In genomic region chr7:2403014-2403717, GRCh38 we compare ENCODE assay signal across 8 cellular contexts. TPM values are rescaled to one million over a fixed set of nuclear protein-coding genes. Genes with fewer than 3 reads are reported as not detected.
A peak's percentile ranks its signal among the peaks of the same experiment; 100 is the strongest.
DNase-seq lines count a peak whose midpoint lies in the region; ATAC-seq and TF ChIP-seq lines count a peak whose summit lies in the region.

CHST12 (plus strand) TSS chr7:2403611; CDS start chr7:2432640, 29,029 bp downstream.

- peaks cover 18% of the 10 kb centered on the region for H3K79me2 ChIP-seq in PC-9 (ENCODE audit: low read depth)

- H3K27ac ChIP-seq in PC-9 = no peak within 1 kb of the TSS

- H3K27me3 ChIP-seq in Caco-2 (replicated peaks; ENCODE audit: control insufficient read depth, insufficient read depth, low read length) (no peaks in the 10 kb centered on the region), PC-9 (ENCODE audit: insufficient read depth, low read depth) (no peaks in the 10 kb centered on the region)

- H3K4me1 Mint-ChIP-seq in Caco-2 (ENCODE audit: low read depth, unreplicated experiment) = peaks cover 18% of the 10 kb centered on the region
- peaks cover 43% of the 10 kb centered on the region for H3K4me1 Mint-ChIP-seq in activated T-cell treated with anti-CD3 and anti-CD28 coated beads, Interleukin-2, amount 50 U/mL, for 4 hours (ENCODE audit: low read depth)

- H3K9me2 ChIP-seq in PC-9 (ENCODE audit: insufficient read depth) = no peaks in the 10 kb centered on the region

- no peaks in the 10 kb centered on the region for H3K9me3 Mint-ChIP-seq in Caco-2 (ENCODE audit: unreplicated experiment)
- H3K9me3 Mint-ChIP-seq in activated T-cell treated with anti-CD3 and anti-CD28 coated beads, Interleukin-2, amount 50 U/mL, for 4 hours = no peaks in the 10 kb centered on the region

- H3K9me3 ChIP-seq in Caco-2 = no peaks in the 10 kb centered on the region
- H3K9me3 ChIP-seq in PC-9 (ENCODE audit: insufficient read depth, low read depth) = no peaks in the 10 kb centered on the region

- intact Hi-C loops in Caco-2 (cut with micrococcal nuclease; ENCODE audit: unreplicated experiment) (loop anchor here (2.0 to 10.0 kb wide), 2 partner anchors 38 to 152 kb away; partner anchors contain the start of genes BRAT1 and IQCE), PC-9 (cut with micrococcal nuclease; ENCODE audit: unreplicated experiment) (no loop called here)

- H2AFZ ChIP-seq in PC-9 = peak within 1 kb of the TSS; percentile 91

- H3K36me3 ChIP-seq in Caco-2 (ENCODE audit: control insufficient read depth, insufficient read depth, low read length) (no peaks in the 10 kb centered on the region), PC-9 (ENCODE audit: low read depth) (no peaks in the 10 kb centered on the region)

- TF ChIP-seq EP300 in Ishikawa (IDR thresholded peaks at IDR 0.05; ENCODE audit: borderline replicate concordance) = no peak

- peak within 1 kb of the TSS; percentile 79 for H3K4me3 ChIP-seq in Caco-2 (ENCODE audit: low read depth, low read length)
- peak within 1 kb of the TSS; percentile 74 for H3K4me3 ChIP-seq in PC-9

- peaks cover 6% of the 10 kb centered on the region; the same call in 1 of the 2 replicates for H3K4me1 ChIP-seq in Caco-2
- peaks cover 29% of the 10 kb centered on the region for H3K4me1 ChIP-seq in PC-9 (replicated peaks; ENCODE audit: insufficient read depth)

- CTCF ChIA-PET in Caco-2 (lab: Charles Lee) = interaction anchor here (0.6 to 1.9 kb wide), 5 partner anchors 37 to 68 kb away, joined by 3 to 5 read pairs (median 3); no protein-coding TSS in a partner anchor
- CTCF ChIA-PET in PC-9 (lab: Charles Lee) = interaction anchor here (0.5 to 0.7 kb wide), 2 partner anchors 26 to 257 kb away, joined by 9 to 11 read pairs; no protein-coding TSS in a partner anchor

- POLR2A ChIA-PET in Caco-2 (lab: Charles Lee) (interaction anchor here (0.5 to 1.0 kb wide), 5 partner anchors 9 to 171 kb away, joined by 3 to 6 read pairs (median 3); partner anchors contain the start of genes EIF3B and MAD1L1), PC-9 (lab: Charles Lee; ENCODE audit: unreplicated experiment) (interaction anchor here (0.6 to 0.7 kb wide), 2 partner anchors 25 to 235 kb away, joined by 3 to 4 read pairs; no protein-coding TSS in a partner anchor)

- peak within 1 kb of the TSS; percentile 76 for H3K4me3 Mint-ChIP-seq in Caco-2 (ENCODE audit: unreplicated experiment)
- peak within 1 kb of the TSS; percentile 85 for H3K4me3 Mint-ChIP-seq in activated T-cell treated with anti-CD3 and anti-CD28 coated beads, Interleukin-2, amount 50 U/mL, for 4 hours

- H3K27ac Mint-ChIP-seq in Caco-2 (ENCODE audit: unreplicated experiment) = no peak within 1 kb of the TSS

- H3F3A ChIP-seq in PC-9 (ENCODE audit: insufficient read depth, low read depth) = peaks cover 37% of the 10 kb centered on the region

- H3K4me2 ChIP-seq in PC-9 = peak within 1 kb of the TSS; percentile 84

- peaks cover 2% of the 10 kb centered on the region; the same call in 1 of the 2 replicates for H4K20me1 ChIP-seq in PC-9 (ENCODE audit: insufficient read depth)

- peak; percentile 43 for ATAC-seq in GM21526 (IDR thresholded peaks at IDR 0.05; ENCODE audit: low FRiP score, unreplicated experiment)
- peak; percentile 67 to 80 for ATAC-seq in activated T-cell treated with anti-CD3 and anti-CD28 coated beads, Interleukin-2, amount 50 U/mL, for 4 hours

- peak; percentile 81 for TF ChIP-seq POLR2A in erythroblast (IDR thresholded peaks at IDR 0.05; ENCODE audit: low read length)

- TF ChIP-seq RAD21 in Ishikawa (IDR thresholded peaks at IDR 0.05; ENCODE audit: low read depth) = no peak

- DNase-seq in Caco-2 (peak; percentile 95 to 97), PC-9 (peak; percentile 79 to 98), erythroblast (lab: John Stamatoyannopoulos, UW) (peak; percentile 97 to 99), mucosa of gallbladder (ENCODE audit: low spot score) (peak; percentile 96)
- peak; percentile 94 for DNase-seq in activated T-cell treated with anti-CD3 and anti-CD28 coated beads, Interleukin-2, amount 50 U/mL, for 4 hours
- DNase-seq in stimulated activated CD8-positive, alpha-beta memory T cell treated with anti-CD3 and anti-CD28 coated beads, Interleukin-4, amount 100 ng/mL, for 1 hour (ENCODE audit: low read depth in 2 of 2, low spot score in 1 of 2) = peak; percentile 77 to 88

- BruUV-seq in Caco-2 (replicated peaks; lab: Mats Ljungman, UMichigan) (no TSS peak), PC-9 (replicated peaks; lab: Mats Ljungman, UMichigan) (no TSS peak)

- H3K27me3 Mint-ChIP-seq in Caco-2 (ENCODE audit: insufficient read depth, unreplicated experiment) = no peaks in the 10 kb centered on the region
- H3K27me3 Mint-ChIP-seq in activated T-cell treated with anti-CD3 and anti-CD28 coated beads, Interleukin-2, amount 50 U/mL, for 4 hours (ENCODE audit: low read depth) = no peaks in the 10 kb centered on the region

- no peak for TF ChIP-seq CTCF in Caco-2 (IDR thresholded peaks at IDR 0.05; ENCODE audit: insufficient read depth in 1 of 2, low read depth in 1 of 2, low read length in 1 of 2, severe bottlenecking in 1 of 2, unreplicated experiment in 1 of 2)
- no peak for TF ChIP-seq CTCF in PC-9 (conservative IDR thresholded peaks at IDR 0.05)

- H3K36me3 Mint-ChIP-seq in Caco-2 (ENCODE audit: insufficient read depth, unreplicated experiment) = peaks cover 17% of the 10 kb centered on the region
- H3K36me3 Mint-ChIP-seq in activated T-cell treated with anti-CD3 and anti-CD28 coated beads, Interleukin-2, amount 50 U/mL, for 4 hours (ENCODE audit: insufficient read depth) = no peaks in the 10 kb centered on the region

TF ChIP-seq in Ishikawa, 13 proteins besides CTCF, POLR2A, EP300 and RAD21:
- TF ChIP-seq TEAD4 (IDR thresholded peaks at IDR 0.05) (no peak), MAX (IDR thresholded peaks at IDR 0.05) (peak; percentile 90), USF1 (IDR thresholded peaks at IDR 0.05) (peak; percentile 51; the same call in 1 of the 2 replicates), YY1 (IDR thresholded peaks at IDR 0.05; ENCODE audit: low read depth) (no peak), TAF1 (IDR thresholded peaks at IDR 0.05; ENCODE audit: low read depth) (peak; percentile 64; the same call in 1 of the 2 replicates), REST (IDR thresholded peaks at IDR 0.05; ENCODE audit: low read depth) (no peak), CREB1 (IDR thresholded peaks at IDR 0.05; ENCODE audit: low read depth) (no peak), TCF12 (IDR thresholded peaks at IDR 0.05; ENCODE audit: low read depth) (0 out of 2 replicates have a peak, but pooled peaks have one; percentile 17), ZBTB7A (IDR thresholded peaks at IDR 0.05; ENCODE audit: low read depth) (no peak), EGR1 (IDR thresholded peaks at IDR 0.05) (peak; percentile 60; the same call in 1 of the 2 replicates), CEBPB (IDR thresholded peaks at IDR 0.05) (no peak), FOXM1 (IDR thresholded peaks at IDR 0.05; ENCODE audit: borderline replicate concordance, low read depth) (no peak), NFIC (IDR thresholded peaks at IDR 0.05) (no peak)

RNA-seq across cellular contexts. Expression of gene CHST12, which starts in this region (rescaled TPM):
- total RNA-seq in Caco-2 (2022) (26.0 and 28.0 TPM in 2 replicates), PC-9 (2021) (25.9 and 41.1 TPM in 2 replicates), mucosa of gallbladder (26.8 TPM)
- 1 to 10 TPM; 4.9 to 6.5 (median 5.9) TPM for total RNA-seq in activated T-cell treated with anti-CD3 and anti-CD28 coated beads, Interleukin-2, amount 50 U/mL, for 4 hours
